In the genomic region with DNA sequence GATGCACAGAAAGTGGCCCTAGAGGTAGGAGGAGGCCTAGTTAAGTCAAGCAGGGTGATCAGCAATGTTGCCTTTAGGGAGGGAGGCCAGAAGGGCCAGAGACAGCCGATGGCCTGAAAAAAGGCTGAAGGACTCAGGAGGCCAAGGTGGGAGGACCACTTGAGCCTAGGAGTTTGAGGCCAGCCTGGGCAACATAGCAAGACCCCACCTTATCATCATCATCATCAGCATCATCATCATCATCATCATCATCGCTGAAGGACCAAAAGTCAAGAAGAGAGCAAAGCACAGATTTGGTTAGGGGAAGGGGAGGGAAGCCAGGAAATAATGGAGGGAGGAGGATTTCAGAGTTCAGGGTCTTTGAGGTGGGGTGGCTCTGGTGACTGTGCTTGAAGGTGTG, we compare ENCODE assay signal across 22 cellular contexts.
"Had no signal": no experiment of that assay in that cellular context is flagged by ENCODE, and none has a peak within 500 bp of the region (broad histone marks: within the 10 kb centered on the region; RNA-seq: fewer than 3 reads in every experiment).

No MANE protein-coding gene starts in this region.

- H3K27ac ChIP-seq: body of pancreas, cardiac muscle cell, neutrophil had no signal

- H3K27ac Mint-ChIP-seq: activated B cell treated with CpG ODN at 0.5 μM for 24 hours; activated CD8-positive, alpha-beta memory T cell treated with anti-CD3 and anti-CD28 coated beads, Interleukin-2, amount 10 ng/mL, durations not matched to agents 7 days and 5 days; mesothelial cell of epicardium had no signal

- H3K27me3 Mint-ChIP-seq: activated B cell treated with CpG ODN at 0.5 μM for 24 hours had no signal

- ATAC-seq: activated CD8-positive, alpha-beta memory T cell treated with anti-CD3 and anti-CD28 coated beads, Interleukin-2, amount 10 ng/mL, durations not matched to agents 7 days and 5 days; body of pancreas; left lung; naive thymus-derived CD8-positive, alpha-beta T cell; stimulated activated naive CD8-positive, alpha-beta T cell treated with anti-CD3 and anti-CD28 coated beads, Interleukin-15, Interleukin-2, amounts not matched to agents 100 U/mL and 50 U/mL, for 24 hours; T-cell had no signal

- H3K4me3 Mint-ChIP-seq: activated B cell treated with CpG ODN at 0.5 μM for 24 hours; activated CD8-positive, alpha-beta memory T cell treated with anti-CD3 and anti-CD28 coated beads, Interleukin-2, amount 10 ng/mL, durations not matched to agents 7 days and 5 days; mesothelial cell of epicardium; T-cell had no signal

- H3K36me3 ChIP-seq: cardiac muscle cell, left lung, neutrophil, ovary, prostate gland, tibial artery had no signal

- H3K9me3 ChIP-seq: body of pancreas, neutrophil, ovary, prostate gland, tibial artery had no signal

- H3K4me1 Mint-ChIP-seq: mesothelial cell of epicardium had no signal

- DNase-seq: activated B cell treated with CpG ODN at 0.5 μM for 24 hours; activated CD4-positive, alpha-beta T cell treated with anti-CD3 and anti-CD28 coated beads for 4 hours; activated CD4-positive, alpha-beta T cell treated with anti-CD3 and anti-CD28 coated beads, Interleukin-2, amount 50 U/mL, for 48 hours; activated CD8-positive, alpha-beta memory T cell treated with anti-CD3 and anti-CD28 coated beads, Interleukin-2, amount 10 ng/mL, durations not matched to agents 7 days and 5 days; activated gamma-delta T cell treated with Interleukin-2 at 50 U/mL for 16 hours; activated T-cell treated with anti-CD3 and anti-CD28 coated beads for 4 hours; body of pancreas; effector CD4-positive, alpha-beta T cell; erythroblast; foreskin fibroblast; left lung; naive thymus-derived CD8-positive, alpha-beta T cell; ovary; stimulated activated CD4-positive, alpha-beta T cell treated with anti-CD3 and anti-CD28 coated beads, Interleukin-4, amount 100 ng/mL, for 24 hours; stimulated activated naive CD8-positive, alpha-beta T cell treated with anti-CD3 and anti-CD28 coated beads, Interleukin-15, Interleukin-2, amounts not matched to agents 100 U/mL and 50 U/mL, for 24 hours; T-cell; T1000; tibial artery had no signal

- H3K4me3 ChIP-seq: body of pancreas, cardiac muscle cell, left lung, ovary, prostate gland, tibial artery had no signal

- H3K4me1 ChIP-seq: body of pancreas, prostate gland had no signal

- H3K27me3 ChIP-seq: body of pancreas, cardiac muscle cell, ovary, tibial artery had no signal
